ENCODE assay signal across 2 cellular contexts in the genomic region with DNA sequence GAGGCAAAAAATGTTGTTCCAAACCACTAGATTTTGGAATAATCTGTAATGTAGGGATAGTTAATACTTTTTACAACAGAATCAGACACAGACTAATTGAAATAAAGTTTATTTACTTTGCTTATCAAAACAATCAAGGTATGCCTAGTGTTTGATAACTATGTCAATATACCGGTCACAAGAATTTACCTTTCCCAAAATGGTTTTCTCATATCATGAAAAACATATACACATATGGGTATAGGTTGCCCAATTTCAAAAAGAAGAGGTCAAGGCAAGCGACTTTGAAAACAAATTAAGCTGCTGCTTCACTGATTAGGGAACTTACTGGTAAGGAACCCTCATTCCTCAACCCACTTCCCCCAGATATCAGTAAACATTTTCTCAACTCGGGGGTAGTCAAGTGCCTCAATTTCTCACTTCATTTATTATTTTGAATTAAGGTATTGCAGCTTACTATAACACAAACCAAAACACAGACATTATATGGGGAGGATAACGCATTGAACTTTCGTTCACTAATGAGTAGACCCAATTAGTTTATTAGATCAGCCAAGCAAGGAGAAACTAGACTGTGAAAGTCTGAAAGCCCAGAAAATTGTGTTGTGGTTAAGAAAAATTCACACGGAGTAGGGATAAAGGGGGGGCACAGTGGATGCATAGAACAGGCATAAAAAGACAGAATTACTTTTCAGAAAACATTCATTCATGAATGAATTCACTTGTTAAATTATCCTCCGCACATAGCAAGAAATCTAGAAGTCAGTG.
TF ChIP-seq lines count a peak whose summit lies in the region.

No MANE protein-coding gene starts in this region.

TF ChIP-seq in A549, 52 proteins besides CTCF, POLR2A, EP300 and RAD21 (continued from another document):
- TF ChIP-seq, protein P1, sequence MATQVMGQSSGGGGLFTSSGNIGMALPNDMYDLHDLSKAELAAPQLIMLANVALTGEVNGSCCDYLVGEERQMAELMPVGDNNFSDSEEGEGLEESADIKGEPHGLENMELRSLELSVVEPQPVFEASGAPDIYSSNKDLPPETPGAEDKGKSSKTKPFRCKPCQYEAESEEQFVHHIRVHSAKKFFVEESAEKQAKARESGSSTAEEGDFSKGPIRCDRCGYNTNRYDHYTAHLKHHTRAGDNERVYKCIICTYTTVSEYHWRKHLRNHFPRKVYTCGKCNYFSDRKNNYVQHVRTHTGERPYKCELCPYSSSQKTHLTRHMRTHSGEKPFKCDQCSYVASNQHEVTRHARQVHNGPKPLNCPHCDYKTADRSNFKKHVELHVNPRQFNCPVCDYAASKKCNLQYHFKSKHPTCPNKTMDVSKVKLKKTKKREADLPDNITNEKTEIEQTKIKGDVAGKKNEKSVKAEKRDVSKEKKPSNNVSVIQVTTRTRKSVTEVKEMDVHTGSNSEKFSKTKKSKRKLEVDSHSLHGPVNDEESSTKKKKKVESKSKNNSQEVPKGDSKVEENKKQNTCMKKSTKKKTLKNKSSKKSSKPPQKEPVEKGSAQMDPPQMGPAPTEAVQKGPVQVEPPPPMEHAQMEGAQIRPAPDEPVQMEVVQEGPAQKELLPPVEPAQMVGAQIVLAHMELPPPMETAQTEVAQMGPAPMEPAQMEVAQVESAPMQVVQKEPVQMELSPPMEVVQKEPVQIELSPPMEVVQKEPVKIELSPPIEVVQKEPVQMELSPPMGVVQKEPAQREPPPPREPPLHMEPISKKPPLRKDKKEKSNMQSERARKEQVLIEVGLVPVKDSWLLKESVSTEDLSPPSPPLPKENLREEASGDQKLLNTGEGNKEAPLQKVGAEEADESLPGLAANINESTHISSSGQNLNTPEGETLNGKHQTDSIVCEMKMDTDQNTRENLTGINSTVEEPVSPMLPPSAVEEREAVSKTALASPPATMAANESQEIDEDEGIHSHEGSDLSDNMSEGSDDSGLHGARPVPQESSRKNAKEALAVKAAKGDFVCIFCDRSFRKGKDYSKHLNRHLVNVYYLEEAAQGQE (IDR thresholded peaks at IDR 0.05), result no peak
- TF ChIP-seq FOXS1 (CRISPR knock-in tag; IDR thresholded peaks at IDR 0.05) (no peak), MAZ (IDR thresholded peaks at IDR 0.05; ENCODE audit: borderline replicate concordance, low read depth, low read length) (no peak)

TF ChIP-seq in HCT116, 20 proteins besides CTCF, POLR2A, EP300 and RAD21 (continued from another document):
- TF ChIP-seq, protein P2, sequence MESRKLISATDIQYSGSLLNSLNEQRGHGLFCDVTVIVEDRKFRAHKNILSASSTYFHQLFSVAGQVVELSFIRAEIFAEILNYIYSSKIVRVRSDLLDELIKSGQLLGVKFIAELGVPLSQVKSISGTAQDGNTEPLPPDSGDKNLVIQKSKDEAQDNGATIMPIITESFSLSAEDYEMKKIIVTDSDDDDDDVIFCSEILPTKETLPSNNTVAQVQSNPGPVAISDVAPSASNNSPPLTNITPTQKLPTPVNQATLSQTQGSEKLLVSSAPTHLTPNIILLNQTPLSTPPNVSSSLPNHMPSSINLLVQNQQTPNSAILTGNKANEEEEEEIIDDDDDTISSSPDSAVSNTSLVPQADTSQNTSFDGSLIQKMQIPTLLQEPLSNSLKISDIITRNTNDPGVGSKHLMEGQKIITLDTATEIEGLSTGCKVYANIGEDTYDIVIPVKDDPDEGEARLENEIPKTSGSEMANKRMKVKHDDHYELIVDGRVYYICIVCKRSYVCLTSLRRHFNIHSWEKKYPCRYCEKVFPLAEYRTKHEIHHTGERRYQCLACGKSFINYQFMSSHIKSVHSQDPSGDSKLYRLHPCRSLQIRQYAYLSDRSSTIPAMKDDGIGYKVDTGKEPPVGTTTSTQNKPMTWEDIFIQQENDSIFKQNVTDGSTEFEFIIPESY (IDR thresholded peaks at IDR 0.05; ENCODE audit: extremely low read depth, insufficient replicate concordance, low read length), result no peak
- TF ChIP-seq EGR1 (IDR thresholded peaks at IDR 0.05; ENCODE audit: low read depth), result no peak
- TF ChIP-seq, protein P3, sequence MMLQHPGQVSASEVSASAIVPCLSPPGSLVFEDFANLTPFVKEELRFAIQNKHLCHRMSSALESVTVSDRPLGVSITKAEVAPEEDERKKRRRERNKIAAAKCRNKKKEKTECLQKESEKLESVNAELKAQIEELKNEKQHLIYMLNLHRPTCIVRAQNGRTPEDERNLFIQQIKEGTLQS (IDR thresholded peaks at IDR 0.05), result no peak
- no peak for TF ChIP-seq ZNF274 (IDR thresholded peaks at IDR 0.05; ENCODE audit: low read depth, low read length)
- no peak for TF ChIP-seq SP1 (IDR thresholded peaks at IDR 0.05; ENCODE audit: low read depth)
- no peak for TF ChIP-seq FOSL1 (IDR thresholded peaks at IDR 0.05; ENCODE audit: low read depth)
- no peak for TF ChIP-seq ZFX (IDR thresholded peaks at IDR 0.05)
- no peak for TF ChIP-seq EZH2 (IDR thresholded peaks at IDR 0.05)
- no peak for TF ChIP-seq CBX3 (IDR thresholded peaks at IDR 0.05; ENCODE audit: low read depth)
- TF ChIP-seq EZH2phosphoT487 (IDR thresholded peaks at IDR 0.05; ENCODE audit: borderline replicate concordance), result no peak
- no peak for TF ChIP-seq JUND (IDR thresholded peaks at IDR 0.05)
- TF ChIP-seq ELF1 (IDR thresholded peaks at IDR 0.05; ENCODE audit: borderline replicate concordance, low read depth), result no peak
